ENCODE assay signal across 10 cellular contexts in genomic region chr1:75338974-75339483, GRCh38.
DNase-seq lines count a peak whose midpoint lies in the region; ATAC-seq and TF ChIP-seq lines count a peak whose summit lies in the region.
"Had no signal": no experiment of that assay in that cellular context is flagged by ENCODE, and none has a peak within 500 bp of the region (broad histone marks: within the 10 kb centered on the region; RNA-seq: fewer than 3 reads in every experiment).

No MANE protein-coding gene starts in this region.

- DNase-seq in NCI-H748 treated with DMSO at 0.1 percent for 48 hours (lab: John Stamatoyannopoulos, UW): peak; percentile 76
- no peak for DNase-seq in EL
- no peak for DNase-seq in tibial nerve (ENCODE audit: low spot score in 2 of 2)
- DNase-seq in SKM-1 treated with dmso at 0.1 percent for 144 hours (lab: John Stamatoyannopoulos, UW; ENCODE audit: unreplicated experiment): no peak
- DNase-seq in colonic mucosa: no peak
- DNase-seq: CD8-positive, alpha-beta T cell; stimulated activated CD4-positive, alpha-beta T cell treated with anti-CD3 and anti-CD28 coated beads, Interleukin-12 subunit alpha, Interleukin-12 subunit beta, amount 100 ng/mL, for 4 hours had no signal

- H4K20me1 ChIP-seq in DOHH2 (ENCODE audit: control insufficient read depth, insufficient read depth, low read depth, low read length): no peaks in the 10 kb centered on the region

- peaks cover 2% of the 10 kb centered on the region; the same call in 1 of the 2 replicates for H3F3A ChIP-seq in DOHH2 (ENCODE audit: control insufficient read depth, insufficient read depth)

- no peaks in the 10 kb centered on the region for H3K79me2 ChIP-seq in DOHH2 (ENCODE audit: control insufficient read depth, low read length)

- H3K9me3 ChIP-seq in DOHH2 (ENCODE audit: control insufficient read depth, insufficient read depth, low read length): no peaks in the 10 kb centered on the region
- no peaks in the 10 kb centered on the region for H3K9me3 ChIP-seq in tibial nerve
- no peaks in the 10 kb centered on the region for H3K9me3 ChIP-seq in colonic mucosa

- H3K27me3 ChIP-seq in DOHH2 (ENCODE audit: control insufficient read depth, low read length) (no peaks in the 10 kb centered on the region), tibial nerve (no peaks in the 10 kb centered on the region), colonic mucosa (no peaks in the 10 kb centered on the region)

- TF ChIP-seq CTCF in DOHH2 (IDR thresholded peaks at IDR 0.05; ENCODE audit: low read depth, low read length, poor library complexity, severe bottlenecking): no peak
- TF ChIP-seq CTCF in tibial nerve (IDR thresholded peaks at IDR 0.05): no peak
- no peak for TF ChIP-seq CTCF in colonic mucosa (IDR thresholded peaks at IDR 0.05)

- H3K9me2 ChIP-seq in DOHH2 (replicated peaks; ENCODE audit: control insufficient read depth, low read length): no peaks in the 10 kb centered on the region

- peak overlapping the region; percentile 50 for H3K4me2 ChIP-seq in DOHH2 (ENCODE audit: low read length)

- peaks cover 54% of the 10 kb centered on the region for H3K4me1 ChIP-seq in DOHH2 (ENCODE audit: control insufficient read depth, low read length)
- H3K4me1 ChIP-seq in tibial nerve: no peaks in the 10 kb centered on the region
- H3K4me1 ChIP-seq in colonic mucosa: no peaks in the 10 kb centered on the region

- peak overlapping the region; percentile 48 for H3K27ac ChIP-seq in DOHH2 (ENCODE audit: low read depth, low read length)
- no peak overlapping the region for H3K27ac ChIP-seq in tibial nerve
- H3K27ac ChIP-seq in colonic mucosa: no peak overlapping the region

- H3K36me3 ChIP-seq in DOHH2 (ENCODE audit: control insufficient read depth, low read length): no peaks in the 10 kb centered on the region
- no peaks in the 10 kb centered on the region for H3K36me3 ChIP-seq in tibial nerve
- no peaks in the 10 kb centered on the region for H3K36me3 ChIP-seq in colonic mucosa

- TF ChIP-seq POLR2A in tibial nerve (IDR thresholded peaks at IDR 0.05): no peak

- 46 to 63% methylated on average over 1 of the region's 1 CpG for WGBS in tibial nerve, 2 donors

- H3K9ac ChIP-seq in colonic mucosa (ENCODE audit: low read depth in 2 of 2, low read length in 2 of 2): no peak overlapping the region

- H3K4me3 ChIP-seq in DOHH2 (ENCODE audit: low read length) (peak overlapping the region; percentile 24), tibial nerve (no peak overlapping the region), colonic mucosa (no peak overlapping the region)

- TF ChIP-seq EP300 in tibial nerve (IDR thresholded peaks at IDR 0.05): no peak

- intact Hi-C loops in colonic mucosa (cut with DNase I): no loop called here

- ATAC-seq in GM19463 (IDR thresholded peaks at IDR 0.05; ENCODE audit: unreplicated experiment) (peak; percentile 87), HG03066 (IDR thresholded peaks at IDR 0.05; ENCODE audit: low read depth, unreplicated experiment) (peak; percentile 90)
- ATAC-seq: CD8-positive, alpha-beta T cell had no signal
